In the genomic region with DNA sequence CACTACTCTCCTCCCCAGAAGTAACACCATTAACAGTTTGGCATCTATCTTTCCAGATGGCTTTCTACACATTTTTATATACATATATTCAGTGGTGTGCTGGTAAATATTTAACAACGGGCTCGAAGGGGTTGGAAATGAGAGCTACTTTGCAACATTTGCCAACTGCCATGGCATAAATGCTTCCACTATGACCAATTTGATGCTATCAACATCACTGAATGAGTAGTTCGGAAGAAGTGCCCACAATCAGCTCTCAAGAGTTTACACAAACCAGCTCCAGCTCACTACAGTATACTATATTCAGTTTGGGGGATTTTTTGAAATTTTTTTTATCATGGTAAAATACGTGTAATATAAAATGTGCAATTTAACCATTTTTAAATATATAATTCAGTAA, we compare ENCODE assay signal across 20 cellular contexts. TPM values are rescaled to one million over a fixed set of nuclear protein-coding genes. Genes with fewer than 3 reads are reported as not detected.
DNase-seq lines count a peak whose midpoint lies in the region; ATAC-seq, FAIRE-seq and TF ChIP-seq lines count a peak whose summit lies in the region.
"Had no signal": no experiment of that assay in that cellular context is flagged by ENCODE, and none has a peak within 500 bp of the region (broad histone marks: within the 10 kb centered on the region; RNA-seq: fewer than 3 reads in every experiment).

No MANE protein-coding gene starts in this region.

- H3K9ac ChIP-seq in GM23248 (no peak overlapping the region), IMR-90 (ENCODE audit: low read depth, low read length) (no peak overlapping the region), mesendoderm (ENCODE audit: low read length) (no peak overlapping the region)

- H3K27ac Mint-ChIP-seq in T-helper 2 cell treated with Interferon-gamma antibody and Interleukin-4, amounts not matched to agents 5 μg/mL and 100 μg/mL, for 36 hours, result no peak overlapping the region
- H3K27ac Mint-ChIP-seq in stimulated activated effector memory CD8-positive, alpha-beta T cell treated with anti-CD3 and anti-CD28 coated beads, Interleukin-12 subunit alpha, Interleukin-12 subunit beta, amount 100 ng/mL, for 72 hours, result no peak overlapping the region
- H3K27ac Mint-ChIP-seq: CD4-positive, alpha-beta T cell had no signal

- no peaks in the 10 kb centered on the region for H3K9me3 ChIP-seq in GM23248 (ENCODE audit: low read depth)
- H3K9me3 ChIP-seq in IMR-90 (ENCODE audit: control insufficient read depth, insufficient read depth, low read length), result no peaks in the 10 kb centered on the region
- H3K9me3 ChIP-seq in vagina, result no peaks in the 10 kb centered on the region
- H3K9me3 ChIP-seq: BE2C, Caco-2 had no signal

- H2BK15ac ChIP-seq in IMR-90 (ENCODE audit: low read depth, low read length) (no peak overlapping the region), mesendoderm (replicated peaks; ENCODE audit: low read depth) (no peak overlapping the region)

- H3K79me2 ChIP-seq in GM23248 (ENCODE audit: insufficient read depth) (peaks cover 6% of the 10 kb centered on the region; the same call in 1 of the 2 replicates), mesendoderm (ENCODE audit: control insufficient read depth, insufficient read depth, low read length) (no peaks in the 10 kb centered on the region)

- H3K36me3 ChIP-seq in GM23248 (ENCODE audit: low read depth) (no peaks in the 10 kb centered on the region), IMR-90 (ENCODE audit: control insufficient read depth, insufficient read depth, low read length) (no peaks in the 10 kb centered on the region), mesendoderm (ENCODE audit: control insufficient read depth, insufficient read depth, low read length) (no peaks in the 10 kb centered on the region), vagina (no peaks in the 10 kb centered on the region)
- H3K36me3 ChIP-seq: BE2C had no signal

- H3K4me1 Mint-ChIP-seq in T-helper 2 cell treated with Interferon-gamma antibody and Interleukin-4, amounts not matched to agents 5 μg/mL and 100 μg/mL, for 36 hours (ENCODE audit: low read depth), result peaks cover 16% of the 10 kb centered on the region
- H3K4me1 Mint-ChIP-seq in stimulated activated effector memory CD8-positive, alpha-beta T cell treated with anti-CD3 and anti-CD28 coated beads, Interleukin-12 subunit alpha, Interleukin-12 subunit beta, amount 100 ng/mL, for 72 hours, result peaks cover 11% of the 10 kb centered on the region

- no peak overlapping the region for H3K14ac ChIP-seq in IMR-90 (replicated peaks; ENCODE audit: low read depth, low read length)

- no peak overlapping the region for H2BK120ac ChIP-seq in IMR-90 (ENCODE audit: low read depth, low read length)
- no peak overlapping the region for H2BK120ac ChIP-seq in mesendoderm (ENCODE audit: low read depth, low read length)

- H2AK5ac ChIP-seq in IMR-90 (ENCODE audit: low read depth, low read length), result no peak overlapping the region
- no peak overlapping the region for H2AK5ac ChIP-seq in mesendoderm (ENCODE audit: low read length)

- H4K8ac ChIP-seq in IMR-90 (ENCODE audit: low read depth in 2 of 2, low read length in 2 of 2), result no peak overlapping the region
- no peak overlapping the region for H4K8ac ChIP-seq in mesendoderm (ENCODE audit: low read depth, low read length)

- FAIRE-seq in GM19239 (lab: Jason Lieb, UNC), result no peak
- FAIRE-seq: A204.1, D721Med, GM12892, GM18507 had no signal

- H3F3A ChIP-seq in GM23248 (ENCODE audit: insufficient read depth), result peaks cover 21% of the 10 kb centered on the region

- POLR2A ChIA-PET in IMR-90 (lab: Charles Lee; ENCODE audit: unreplicated experiment), result interaction anchor here (0.6 kb wide), 1 partner anchor 371 kb away, joined by 4 read pairs; no protein-coding TSS in a partner anchor

- no peak overlapping the region for H2BK5ac ChIP-seq in IMR-90 (ENCODE audit: low read depth, low read length, poor library complexity, severe bottlenecking)
- H2BK5ac ChIP-seq in mesendoderm (ENCODE audit: low read length), result no peak overlapping the region

- H2AFZ ChIP-seq in GM23248, result no peak overlapping the region
- H2AFZ ChIP-seq in IMR-90 (replicated peaks; ENCODE audit: low read length, poor library complexity), result no peak overlapping the region

- ATAC-seq in IMR-90 (ENCODE audit: low read depth), result peak; percentile 48
- ATAC-seq in stimulated activated effector memory CD8-positive, alpha-beta T cell treated with anti-CD3 and anti-CD28 coated beads, Interleukin-12 subunit alpha, Interleukin-12 subunit beta, amount 100 ng/mL, for 72 hours, result peak; percentile 65
- ATAC-seq: HCT116 had no signal

- no peak overlapping the region for H4K91ac ChIP-seq in IMR-90 (ENCODE audit: insufficient read depth, low read depth, low read length)

- H3K4me3 Mint-ChIP-seq in T-helper 2 cell treated with Interferon-gamma antibody and Interleukin-4, amounts not matched to agents 5 μg/mL and 100 μg/mL, for 36 hours, result no peak overlapping the region
- H3K4me3 Mint-ChIP-seq in stimulated activated effector memory CD8-positive, alpha-beta T cell treated with anti-CD3 and anti-CD28 coated beads, Interleukin-12 subunit alpha, Interleukin-12 subunit beta, amount 100 ng/mL, for 72 hours, result no peak overlapping the region
- H3K4me3 Mint-ChIP-seq: CD4-positive, alpha-beta T cell had no signal

- 57 to 61% methylated on average over 4 of the region's 4 CpGs for WGBS in GM23248 (ENCODE audit: low coverage in 1 of 2, low lambda C conversion rate in 2 of 2, missing lambda C conversion rate in 2 of 2), 2 experiments
- WGBS in IMR-90 (ENCODE audit: extremely low coverage in 2 of 2, insufficient read length in 1 of 2), 2 experiments, result no CpG with 5 or more reads among the region's 4 CpGs
- no CpG with 5 or more reads among the region's 4 CpGs for WGBS in mesendoderm (ENCODE audit: extremely low coverage, insufficient coverage, low lambda C conversion rate)

- no peak for TF ChIP-seq RAD21 in IMR-90 (IDR thresholded peaks at IDR 0.05; ENCODE audit: low read length)

- BruUV-seq in IMR-90 (replicated peaks; lab: Mats Ljungman, UMichigan), result no TSS peak

- no peak overlapping the region for H4K5ac ChIP-seq in IMR-90 (ENCODE audit: low read depth, low read length)
- H4K5ac ChIP-seq in mesendoderm (ENCODE audit: low read length), result no peak overlapping the region

- H3K18ac ChIP-seq in IMR-90 (ENCODE audit: low read depth, low read length), result no peak overlapping the region
- H3K18ac ChIP-seq in mesendoderm (ENCODE audit: low read length), result no peak overlapping the region

- no peak overlapping the region for H3K4me2 ChIP-seq in GM23248 (ENCODE audit: unreplicated experiment)
- no peak overlapping the region for H3K4me2 ChIP-seq in IMR-90 (ENCODE audit: low read depth, low read length)
- no peak overlapping the region for H3K4me2 ChIP-seq in mesendoderm (ENCODE audit: low read length)

- DNase-seq in GM23248 (peak; percentile 30), IMR-90 (peak; percentile 45), mesendoderm (no peak), vagina (ENCODE audit: extremely low spot score in 2 of 2) (no peak), GM19239 (ENCODE audit: insufficient read length, low spot score) (no peak)
- DNase-seq in T-helper 2 cell treated with Interferon-gamma antibody and Interleukin-4, amounts not matched to agents 5 μg/mL and 100 μg/mL, for 36 hours (ENCODE audit: low spot score), result peak; percentile 26
- no peak for DNase-seq in stimulated activated effector memory CD8-positive, alpha-beta T cell treated with anti-CD3 and anti-CD28 coated beads, Interleukin-12 subunit alpha, Interleukin-12 subunit beta, amount 100 ng/mL, for 72 hours (ENCODE audit: low spot score in 2 of 2)
- DNase-seq: ACHN; BE2C; C1 segment of cervical spinal cord; Caco-2; CD4-positive, alpha-beta T cell; GDM1; GOT3; H7 had no signal

- peaks cover 12% of the 10 kb centered on the region for H3K9me1 ChIP-seq in IMR-90 (ENCODE audit: insufficient read depth, low read length)

- H3K4ac ChIP-seq in IMR-90 (ENCODE audit: low read depth, low read length), result no peak overlapping the region
- no peak overlapping the region for H3K4ac ChIP-seq in mesendoderm (ENCODE audit: low read depth, low read length)

- H3K9me2 ChIP-seq in GM23248 (ENCODE audit: insufficient read depth), result no peaks in the 10 kb centered on the region

- no peak for TF ChIP-seq POLR2A in IMR-90 (IDR thresholded peaks at IDR 0.05; ENCODE audit: low read depth, low read length)
- no peak for TF ChIP-seq POLR2A in vagina (IDR thresholded peaks at IDR 0.05)

- H3K27ac ChIP-seq in GM23248 (no peak overlapping the region), IMR-90 (ENCODE audit: insufficient read depth, low read length) (no peak overlapping the region), mesendoderm (ENCODE audit: low read depth, low read length) (no peak overlapping the region), vagina (no peak overlapping the region)

- TF ChIP-seq CTCF in IMR-90 (conservative IDR thresholded peaks at IDR 0.05; ENCODE audit: low read depth, low read length), result no peak
- TF ChIP-seq CTCF in vagina (IDR thresholded peaks at IDR 0.05), result no peak

- no peaks in the 10 kb centered on the region for H3K9me3 Mint-ChIP-seq in T-helper 2 cell treated with Interferon-gamma antibody and Interleukin-4, amounts not matched to agents 5 μg/mL and 100 μg/mL, for 36 hours
- no peaks in the 10 kb centered on the region for H3K9me3 Mint-ChIP-seq in stimulated activated effector memory CD8-positive, alpha-beta T cell treated with anti-CD3 and anti-CD28 coated beads, Interleukin-12 subunit alpha, Interleukin-12 subunit beta, amount 100 ng/mL, for 72 hours
- H3K9me3 Mint-ChIP-seq: CD4-positive, alpha-beta T cell had no signal

- H2BK20ac ChIP-seq in IMR-90 (ENCODE audit: low read depth, low read length), result no peak overlapping the region

- H3K56ac ChIP-seq in IMR-90 (ENCODE audit: extremely low read depth, insufficient read depth, low read length), result no peak overlapping the region
- no peak overlapping the region for H3K56ac ChIP-seq in mesendoderm (ENCODE audit: low read length)

- peaks cover 2 to 32% of the 10 kb centered on the region in 2 experiments for H3K79me1 ChIP-seq in IMR-90 (ENCODE audit: low read depth in 1 of 2, low read length in 2 of 2)
- no peaks in the 10 kb centered on the region for H3K79me1 ChIP-seq in mesendoderm (ENCODE audit: low read length)

- H3K4me3 ChIP-seq in GM23248, result no peak overlapping the region
- no peak overlapping the region for H3K4me3 ChIP-seq in IMR-90 (ENCODE audit: insufficient read depth, low read depth, low read length)
- no peak overlapping the region for H3K4me3 ChIP-seq in mesendoderm (ENCODE audit: low read length)
- no peak overlapping the region for H3K4me3 ChIP-seq in vagina

- intact Hi-C loops in IMR-90 (cut with micrococcal nuclease), result no loop called here
- intact Hi-C loops in vagina (cut with DNase I), result no loop called here

- H3K23ac ChIP-seq in IMR-90 (ENCODE audit: low read depth, low read length) (no peak overlapping the region), mesendoderm (ENCODE audit: low read length) (no peak overlapping the region)

- peaks cover 2% of the 10 kb centered on the region for H3K27me3 Mint-ChIP-seq in T-helper 2 cell treated with Interferon-gamma antibody and Interleukin-4, amounts not matched to agents 5 μg/mL and 100 μg/mL, for 36 hours (ENCODE audit: low read depth)
- H3K27me3 Mint-ChIP-seq: CD4-positive, alpha-beta T cell had no signal

- H3K36me3 Mint-ChIP-seq in T-helper 2 cell treated with Interferon-gamma antibody and Interleukin-4, amounts not matched to agents 5 μg/mL and 100 μg/mL, for 36 hours (ENCODE audit: low read depth), result peaks cover 5% of the 10 kb centered on the region
- peaks cover 5% of the 10 kb centered on the region for H3K36me3 Mint-ChIP-seq in stimulated activated effector memory CD8-positive, alpha-beta T cell treated with anti-CD3 and anti-CD28 coated beads, Interleukin-12 subunit alpha, Interleukin-12 subunit beta, amount 100 ng/mL, for 72 hours

- H3K27me3 ChIP-seq in GM23248 (replicated peaks; ENCODE audit: insufficient read depth), result no peaks in the 10 kb centered on the region
- H3K27me3 ChIP-seq in IMR-90 (ENCODE audit: control insufficient read depth, insufficient read depth, low read length), result no peaks in the 10 kb centered on the region
- H3K27me3 ChIP-seq in mesendoderm (ENCODE audit: insufficient read depth, low read length, poor library complexity), result no peaks in the 10 kb centered on the region
- no peaks in the 10 kb centered on the region for H3K27me3 ChIP-seq in vagina
- H3K27me3 ChIP-seq: BE2C had no signal

- CTCF ChIA-PET in IMR-90 (lab: Yijun Ruan, JAX), result no interaction called here

- H4K20me1 ChIP-seq in GM23248 (ENCODE audit: insufficient read depth) (no peaks in the 10 kb centered on the region), IMR-90 (ENCODE audit: insufficient read depth, low read length) (no peaks in the 10 kb centered on the region)

- in situ Hi-C loops in GM23248 (cut with MboI) (no loop called here), IMR-90 (cut with MboI; ENCODE audit: low sequenced_read_pairs) (no loop called here)

- dilution Hi-C loops in IMR-90 (cut with HindIII; ENCODE audit: low sequenced_read_pairs, unreplicated experiment), result no loop called here

- peaks cover 21% of the 10 kb centered on the region for H3K4me1 ChIP-seq in GM23248 (ENCODE audit: insufficient read depth)
- H3K4me1 ChIP-seq in IMR-90 (ENCODE audit: control insufficient read depth, insufficient read depth, low read length), result peaks cover 4% of the 10 kb centered on the region
- no peaks in the 10 kb centered on the region for H3K4me1 ChIP-seq in mesendoderm (ENCODE audit: control insufficient read depth, low read depth, low read length)
- H3K4me1 ChIP-seq in vagina, result no peaks in the 10 kb centered on the region
- H3K4me1 ChIP-seq: BE2C, Caco-2 had no signal

- H2AK9ac ChIP-seq in IMR-90 (replicated peaks; ENCODE audit: low read depth, low read length, poor library complexity), result no peak overlapping the region

RNA-seq across cellular contexts. Expression of a gene that starts 55.2 kb away (rescaled TPM):
- total RNA-seq in GM23248 (2014; rRNA removed; shearing (Covaris generic)), result 7.1 and 8.2 TPM in 2 replicates
- polyA plus RNA-seq in GM23248 (2016; fragmentation: Nextera tagmentation; extraction: Ambion mirVana), result 2.8 and 2.9 TPM in 2 replicates
- 2.3 and 3.1 TPM in 2 replicates for total RNA-seq in IMR-90 (2012; rRNA removed)
- polyA plus RNA-seq in IMR-90 (2012; rRNA removed), result 5.3 and 6.5 TPM in 2 replicates
- 4.3 and 5.3 TPM in 2 replicates for polyA plus RNA-seq in IMR-90 (2012; cell fraction: cytosol; rRNA removed)
- 17.5 and 30.8 TPM in 2 replicates for polyA plus RNA-seq in IMR-90 (2012; cell fraction: nucleus; rRNA removed; ENCODE audit: low replicate concordance)
- 2.8 TPM for polyA plus RNA-seq in mesendoderm (2013, experiment 1 of 2)
- polyA plus RNA-seq in mesendoderm (2013, experiment 2 of 2), result 3.0 TPM
- total RNA-seq in vagina, result 6.1 TPM

Comparison
In these comparisons a context has a peak if more than half of its experiments do, and no peak if none do; other contexts are left out.
1. DNase-seq: peak in GM23248 (single experiment), IMR-90 (single experiment) and T-helper 2 cell treated with Interferon-gamma antibody and Interleukin-4, amounts not matched to agents 5 μg/mL and 100 μg/mL, for 36 hours (single experiment); none in stimulated activated effector memory CD8-positive, alpha-beta T cell treated with anti-CD3 and anti-CD28 coated beads, Interleukin-12 subunit alpha, Interleukin-12 subunit beta, amount 100 ng/mL, for 72 hours (0 of 2), mesendoderm (single experiment), vagina (0 of 2) and GM19239 (single experiment).